In genomic region chr17:38704645-38705522, GRCh38 we compare ENCODE assay signal across 1 cellular context.
TF ChIP-seq lines count a peak whose summit lies in the region.

MLLT6 (plus strand) TSS chr17:38705273; CDS start chr17:38705633, 360 bp downstream.

TF ChIP-seq in K562, 482 proteins besides CTCF, POLR2A, EP300 and RAD21 (continued from another document):
- TF ChIP-seq ID3 (CRISPR knock-in tag; IDR thresholded peaks at IDR 0.05) (no peak), ID3 (tag; IDR thresholded peaks at IDR 0.05) (no peak), GTF2B (IDR thresholded peaks at IDR 0.05; ENCODE audit: extremely low read depth, insufficient read length) (no peak), NFXL1 (CRISPR knock-in tag; IDR thresholded peaks at IDR 0.05) (no peak), NR2C2 (CRISPR knock-in tag; IDR thresholded peaks at IDR 0.05) (no peak), NR2C2 (tag; IDR thresholded peaks at IDR 0.05) (no peak; the same call in 1 of the 2 replicates), PTBP1 (IDR thresholded peaks at IDR 0.05; ENCODE audit: low read depth, low read length) (0 out of 2 replicates have a peak, but pooled peaks have one; percentile 39), ZNF384 (IDR thresholded peaks at IDR 0.05; ENCODE audit: low read depth, low read length) (no peak), ZNF282 (CRISPR knock-in tag; IDR thresholded peaks at IDR 0.05) (no peak)
